17 cellular contexts compared by ENCODE assay signal in the genomic region with DNA sequence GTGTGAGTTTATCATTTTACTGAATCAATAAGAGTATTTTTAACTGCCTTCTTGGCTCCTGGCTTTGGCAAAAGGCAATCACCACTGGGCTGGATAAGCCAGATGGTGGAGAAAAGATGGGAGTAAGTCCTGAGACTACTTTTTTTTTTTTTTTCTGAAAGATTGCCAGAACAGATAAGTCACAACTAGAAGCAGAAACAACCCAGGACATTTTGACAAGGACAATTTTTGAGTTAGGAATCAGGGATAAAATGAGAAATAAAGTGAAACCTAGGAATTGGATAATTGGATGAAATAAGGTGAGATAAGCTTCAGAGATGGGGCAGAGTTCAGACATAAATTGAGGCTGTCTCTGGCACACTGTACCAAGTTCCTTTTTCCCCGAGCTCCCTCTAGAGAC.
"Had no signal": no experiment of that assay in that cellular context is flagged by ENCODE, and none has a peak within 500 bp of the region (broad histone marks: within the 10 kb centered on the region; RNA-seq: fewer than 3 reads in every experiment).

No MANE protein-coding gene starts in this region.

- H3K36me3 Mint-ChIP-seq: activated CD4-positive, alpha-beta memory T cell treated with anti-CD3 and anti-CD28 coated beads for 36 hours; activated naive CD8-positive, alpha-beta T cell; immature natural killer cell had no signal

- H3K4me3 ChIP-seq: esophagus muscularis mucosa, gastroesophageal sphincter, heart left ventricle, thyroid gland had no signal

- DNase-seq: activated CD4-positive, alpha-beta memory T cell treated with anti-CD3 and anti-CD28 coated beads for 36 hours; activated CD4-positive, alpha-beta T cell treated with anti-CD3 and anti-CD28 coated beads for 36 hours; effector CD8-positive, alpha-beta T cell; heart left ventricle; immature natural killer cell; left ventricle myocardium superior; occipital lobe; retina; stimulated activated CD4-positive, alpha-beta T cell treated with anti-CD3 and anti-CD28 coated beads, Interleukin-2, amount 100 ng/mL, for 24 hours; stimulated activated naive CD4-positive, alpha-beta T cell treated with Interleukin-2 at 50 U/mL for 16 hours; thyroid gland had no signal

- FAIRE-seq: endothelial cell of umbilical vein had no signal

- H3K27ac Mint-ChIP-seq: activated CD4-positive, alpha-beta memory T cell treated with anti-CD3 and anti-CD28 coated beads for 36 hours; activated CD4-positive, alpha-beta T cell treated with anti-CD3 and anti-CD28 coated beads for 36 hours; activated naive CD8-positive, alpha-beta T cell; dendritic cell treated with granulocyte-macrophage colony-stimulating factor and Interleukin-4, amounts not matched to agents 40 ng/mL and 50 ng/mL, for 4 days; immature natural killer cell had no signal

- H3K27me3 ChIP-seq: esophagus muscularis mucosa, gastroesophageal sphincter, thyroid gland had no signal

- H3K9me3 Mint-ChIP-seq: dendritic cell treated with granulocyte-macrophage colony-stimulating factor and Interleukin-4, amounts not matched to agents 40 ng/mL and 50 ng/mL, for 4 days had no signal

- H3K27me3 Mint-ChIP-seq: activated CD4-positive, alpha-beta memory T cell treated with anti-CD3 and anti-CD28 coated beads for 36 hours; activated CD4-positive, alpha-beta T cell treated with anti-CD3 and anti-CD28 coated beads for 36 hours; activated naive CD8-positive, alpha-beta T cell; dendritic cell treated with granulocyte-macrophage colony-stimulating factor and Interleukin-4, amounts not matched to agents 40 ng/mL and 50 ng/mL, for 4 days had no signal

- H3K4me3 Mint-ChIP-seq: activated CD4-positive, alpha-beta memory T cell treated with anti-CD3 and anti-CD28 coated beads for 36 hours; activated CD4-positive, alpha-beta T cell treated with anti-CD3 and anti-CD28 coated beads for 36 hours; activated naive CD8-positive, alpha-beta T cell; dendritic cell treated with granulocyte-macrophage colony-stimulating factor and Interleukin-4, amounts not matched to agents 40 ng/mL and 50 ng/mL, for 4 days; immature natural killer cell had no signal

- H3K4me1 ChIP-seq: gastroesophageal sphincter, heart left ventricle, thyroid gland had no signal

- H3K27ac ChIP-seq: esophagus muscularis mucosa, gastroesophageal sphincter, heart left ventricle, thyroid gland, VCaP had no signal

- H3K36me3 ChIP-seq: esophagus muscularis mucosa, gastroesophageal sphincter, heart left ventricle, thyroid gland had no signal

- ATAC-seq: activated CD4-positive, alpha-beta T cell treated with anti-CD3 and anti-CD28 coated beads for 36 hours; gastroesophageal sphincter; heart left ventricle; left ventricle myocardium superior had no signal

- H3K4me1 Mint-ChIP-seq: activated CD4-positive, alpha-beta T cell treated with anti-CD3 and anti-CD28 coated beads for 36 hours; immature natural killer cell had no signal

- H3K9me3 ChIP-seq: esophagus muscularis mucosa, gastroesophageal sphincter, heart left ventricle, thyroid gland had no signal
